Comparison of ENCODE assay signal across 1 cellular context in the genomic region with DNA sequence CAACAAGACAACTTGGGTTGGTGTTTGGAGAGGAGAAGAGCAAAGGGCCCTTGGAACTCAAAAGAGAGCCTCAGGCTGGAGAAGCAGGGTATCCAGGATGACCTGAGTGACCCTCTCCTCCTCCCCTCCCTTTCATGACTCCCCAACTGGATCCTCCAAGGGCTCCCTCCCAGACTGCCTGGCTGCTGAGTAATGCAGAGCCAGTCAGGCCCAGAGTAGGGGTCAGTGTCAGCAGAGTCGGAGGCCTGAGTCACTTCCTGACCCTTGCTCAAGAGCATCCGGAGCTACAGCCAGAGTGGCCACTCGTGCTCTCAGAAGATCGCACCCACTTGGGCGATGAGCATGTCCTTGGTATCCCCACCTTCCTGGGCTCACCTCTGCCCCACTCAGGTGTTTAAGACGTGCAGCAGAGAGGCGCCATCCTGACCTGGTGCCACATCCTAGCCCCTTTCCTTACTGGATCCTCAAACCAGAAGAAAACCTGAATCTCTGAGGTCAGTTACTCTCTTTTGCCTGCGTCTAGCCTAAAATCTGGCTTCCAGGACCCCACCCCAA.
TF ChIP-seq lines count a peak whose summit lies in the region.

No MANE protein-coding gene starts in this region.

TF ChIP-seq in HepG2, 621 proteins besides CTCF, POLR2A, EP300 and RAD21 (continued from another document and continues in another):
- TF ChIP-seq U2AF1 (optimal IDR thresholded peaks at IDR 0.05; ENCODE audit: low read depth, low read length): no peak
- no peak for TF ChIP-seq HMG20B (CRISPR knock-in tag; conservative IDR thresholded peaks at IDR 0.05)
- TF ChIP-seq ASH2L (IDR thresholded peaks at IDR 0.05; ENCODE audit: insufficient read length, low read depth, low read length): peak; percentile 35
- 0 out of 2 replicates have a peak, but pooled peaks have one; percentile 11 for TF ChIP-seq HNF4A (CRISPR knock-in tag; IDR thresholded peaks at IDR 0.05)
- TF ChIP-seq ZNF224 (CRISPR knock-in tag; IDR thresholded peaks at IDR 0.05): no peak
- peak; percentile 54; the same call in 1 of the 2 replicates for TF ChIP-seq TARDBP (CRISPR knock-in tag; IDR thresholded peaks at IDR 0.05)
- TF ChIP-seq, protein P1, sequence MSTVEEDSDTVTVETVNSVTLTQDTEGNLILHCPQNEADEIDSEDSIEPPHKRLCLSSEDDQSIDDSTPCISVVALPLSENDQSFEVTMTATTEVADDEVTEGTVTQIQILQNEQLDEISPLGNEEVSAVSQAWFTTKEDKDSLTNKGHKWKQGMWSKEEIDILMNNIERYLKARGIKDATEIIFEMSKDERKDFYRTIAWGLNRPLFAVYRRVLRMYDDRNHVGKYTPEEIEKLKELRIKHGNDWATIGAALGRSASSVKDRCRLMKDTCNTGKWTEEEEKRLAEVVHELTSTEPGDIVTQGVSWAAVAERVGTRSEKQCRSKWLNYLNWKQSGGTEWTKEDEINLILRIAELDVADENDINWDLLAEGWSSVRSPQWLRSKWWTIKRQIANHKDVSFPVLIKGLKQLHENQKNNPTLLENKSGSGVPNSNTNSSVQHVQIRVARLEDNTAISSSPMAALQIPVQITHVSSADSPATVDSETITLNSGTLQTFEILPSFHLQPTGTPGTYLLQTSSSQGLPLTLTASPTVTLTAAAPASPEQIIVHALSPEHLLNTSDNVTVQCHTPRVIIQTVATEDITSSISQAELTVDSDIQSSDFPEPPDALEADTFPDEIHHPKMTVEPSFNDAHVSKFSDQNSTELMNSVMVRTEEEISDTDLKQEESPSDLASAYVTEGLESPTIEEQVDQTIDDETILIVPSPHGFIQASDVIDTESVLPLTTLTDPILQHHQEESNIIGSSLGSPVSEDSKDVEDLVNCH (CRISPR knock-in tag; IDR thresholded peaks at IDR 0.05): no peak
- no peak for TF ChIP-seq ZNF382 (CRISPR knock-in tag; IDR thresholded peaks at IDR 0.05; ENCODE audit: borderline replicate concordance)
- TF ChIP-seq HOXA5 (CRISPR knock-in tag; IDR thresholded peaks at IDR 0.05): 0 out of 2 replicates have a peak, but pooled peaks have one; percentile 18
- TF ChIP-seq, protein P2, sequence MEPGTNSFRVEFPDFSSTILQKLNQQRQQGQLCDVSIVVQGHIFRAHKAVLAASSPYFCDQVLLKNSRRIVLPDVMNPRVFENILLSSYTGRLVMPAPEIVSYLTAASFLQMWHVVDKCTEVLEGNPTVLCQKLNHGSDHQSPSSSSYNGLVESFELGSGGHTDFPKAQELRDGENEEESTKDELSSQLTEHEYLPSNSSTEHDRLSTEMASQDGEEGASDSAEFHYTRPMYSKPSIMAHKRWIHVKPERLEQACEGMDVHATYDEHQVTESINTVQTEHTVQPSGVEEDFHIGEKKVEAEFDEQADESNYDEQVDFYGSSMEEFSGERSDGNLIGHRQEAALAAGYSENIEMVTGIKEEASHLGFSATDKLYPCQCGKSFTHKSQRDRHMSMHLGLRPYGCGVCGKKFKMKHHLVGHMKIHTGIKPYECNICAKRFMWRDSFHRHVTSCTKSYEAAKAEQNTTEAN (CRISPR knock-in tag; conservative IDR thresholded peaks at IDR 0.05): no peak
- 0 out of 2 replicates have a peak, but pooled peaks have one; percentile 68 for TF ChIP-seq KDM3A (CRISPR knock-in tag; IDR thresholded peaks at IDR 0.05; ENCODE audit: low read depth)
- TF ChIP-seq, protein P3, sequence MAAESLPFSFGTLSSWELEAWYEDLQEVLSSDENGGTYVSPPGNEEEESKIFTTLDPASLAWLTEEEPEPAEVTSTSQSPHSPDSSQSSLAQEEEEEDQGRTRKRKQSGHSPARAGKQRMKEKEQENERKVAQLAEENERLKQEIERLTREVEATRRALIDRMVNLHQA (CRISPR knock-in tag; IDR thresholded peaks at IDR 0.05): no peak
- no peak for TF ChIP-seq ZFYVE20 (CRISPR knock-in tag; IDR thresholded peaks at IDR 0.05; ENCODE audit: borderline replicate concordance, low read depth)
- TF ChIP-seq, protein P4, sequence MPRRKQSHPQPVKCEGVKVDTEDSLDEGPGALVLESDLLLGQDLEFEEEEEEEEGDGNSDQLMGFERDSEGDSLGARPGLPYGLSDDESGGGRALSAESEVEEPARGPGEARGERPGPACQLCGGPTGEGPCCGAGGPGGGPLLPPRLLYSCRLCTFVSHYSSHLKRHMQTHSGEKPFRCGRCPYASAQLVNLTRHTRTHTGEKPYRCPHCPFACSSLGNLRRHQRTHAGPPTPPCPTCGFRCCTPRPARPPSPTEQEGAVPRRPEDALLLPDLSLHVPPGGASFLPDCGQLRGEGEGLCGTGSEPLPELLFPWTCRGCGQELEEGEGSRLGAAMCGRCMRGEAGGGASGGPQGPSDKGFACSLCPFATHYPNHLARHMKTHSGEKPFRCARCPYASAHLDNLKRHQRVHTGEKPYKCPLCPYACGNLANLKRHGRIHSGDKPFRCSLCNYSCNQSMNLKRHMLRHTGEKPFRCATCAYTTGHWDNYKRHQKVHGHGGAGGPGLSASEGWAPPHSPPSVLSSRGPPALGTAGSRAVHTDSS (CRISPR knock-in tag; conservative IDR thresholded peaks at IDR 0.05): no peak
- no peak for TF ChIP-seq ZNF776 (CRISPR knock-in tag; IDR thresholded peaks at IDR 0.05)
- TF ChIP-seq ZNF230 (CRISPR knock-in tag; IDR thresholded peaks at IDR 0.05): no peak
- peak; percentile 100 for TF ChIP-seq ETV5 (CRISPR knock-in tag; IDR thresholded peaks at IDR 0.05; ENCODE audit: borderline replicate concordance)
- TF ChIP-seq RARA (CRISPR knock-in tag; IDR thresholded peaks at IDR 0.05): peak; percentile 90
- no peak for TF ChIP-seq PAF1 (CRISPR knock-in tag; IDR thresholded peaks at IDR 0.05)
- TF ChIP-seq ZNF10 (CRISPR knock-in tag; IDR thresholded peaks at IDR 0.05; ENCODE audit: borderline replicate concordance, low read depth): no peak
- no peak; the same call in none of the 2 replicates for TF ChIP-seq JUN (CRISPR knock-in tag; IDR thresholded peaks at IDR 0.05)
- TF ChIP-seq, protein P5, sequence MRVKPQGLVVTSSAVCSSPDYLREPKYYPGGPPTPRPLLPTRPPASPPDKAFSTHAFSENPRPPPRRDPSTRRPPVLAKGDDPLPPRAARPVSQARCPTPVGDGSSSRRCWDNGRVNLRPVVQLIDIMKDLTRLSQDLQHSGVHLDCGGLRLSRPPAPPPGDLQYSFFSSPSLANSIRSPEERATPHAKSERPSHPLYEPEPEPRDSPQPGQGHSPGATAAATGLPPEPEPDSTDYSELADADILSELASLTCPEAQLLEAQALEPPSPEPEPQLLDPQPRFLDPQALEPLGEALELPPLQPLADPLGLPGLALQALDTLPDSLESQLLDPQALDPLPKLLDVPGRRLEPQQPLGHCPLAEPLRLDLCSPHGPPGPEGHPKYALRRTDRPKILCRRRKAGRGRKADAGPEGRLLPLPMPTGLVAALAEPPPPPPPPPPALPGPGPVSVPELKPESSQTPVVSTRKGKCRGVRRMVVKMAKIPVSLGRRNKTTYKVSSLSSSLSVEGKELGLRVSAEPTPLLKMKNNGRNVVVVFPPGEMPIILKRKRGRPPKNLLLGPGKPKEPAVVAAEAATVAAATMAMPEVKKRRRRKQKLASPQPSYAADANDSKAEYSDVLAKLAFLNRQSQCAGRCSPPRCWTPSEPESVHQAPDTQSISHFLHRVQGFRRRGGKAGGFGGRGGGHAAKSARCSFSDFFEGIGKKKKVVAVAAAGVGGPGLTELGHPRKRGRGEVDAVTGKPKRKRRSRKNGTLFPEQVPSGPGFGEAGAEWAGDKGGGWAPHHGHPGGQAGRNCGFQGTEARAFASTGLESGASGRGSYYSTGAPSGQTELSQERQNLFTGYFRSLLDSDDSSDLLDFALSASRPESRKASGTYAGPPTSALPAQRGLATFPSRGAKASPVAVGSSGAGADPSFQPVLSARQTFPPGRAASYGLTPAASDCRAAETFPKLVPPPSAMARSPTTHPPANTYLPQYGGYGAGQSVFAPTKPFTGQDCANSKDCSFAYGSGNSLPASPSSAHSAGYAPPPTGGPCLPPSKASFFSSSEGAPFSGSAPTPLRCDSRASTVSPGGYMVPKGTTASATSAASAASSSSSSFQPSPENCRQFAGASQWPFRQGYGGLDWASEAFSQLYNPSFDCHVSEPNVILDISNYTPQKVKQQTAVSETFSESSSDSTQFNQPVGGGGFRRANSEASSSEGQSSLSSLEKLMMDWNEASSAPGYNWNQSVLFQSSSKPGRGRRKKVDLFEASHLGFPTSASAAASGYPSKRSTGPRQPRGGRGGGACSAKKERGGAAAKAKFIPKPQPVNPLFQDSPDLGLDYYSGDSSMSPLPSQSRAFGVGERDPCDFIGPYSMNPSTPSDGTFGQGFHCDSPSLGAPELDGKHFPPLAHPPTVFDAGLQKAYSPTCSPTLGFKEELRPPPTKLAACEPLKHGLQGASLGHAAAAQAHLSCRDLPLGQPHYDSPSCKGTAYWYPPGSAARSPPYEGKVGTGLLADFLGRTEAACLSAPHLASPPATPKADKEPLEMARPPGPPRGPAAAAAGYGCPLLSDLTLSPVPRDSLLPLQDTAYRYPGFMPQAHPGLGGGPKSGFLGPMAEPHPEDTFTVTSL (CRISPR knock-in tag; IDR thresholded peaks at IDR 0.05; ENCODE audit: borderline replicate concordance): peak; percentile 71
- peak; percentile 43; the same call in 1 of the 2 replicates for TF ChIP-seq PHF21A (CRISPR knock-in tag; IDR thresholded peaks at IDR 0.05)
- no peak for TF ChIP-seq ATM (IDR thresholded peaks at IDR 0.05; ENCODE audit: borderline replicate concordance)
- TF ChIP-seq, protein P6, sequence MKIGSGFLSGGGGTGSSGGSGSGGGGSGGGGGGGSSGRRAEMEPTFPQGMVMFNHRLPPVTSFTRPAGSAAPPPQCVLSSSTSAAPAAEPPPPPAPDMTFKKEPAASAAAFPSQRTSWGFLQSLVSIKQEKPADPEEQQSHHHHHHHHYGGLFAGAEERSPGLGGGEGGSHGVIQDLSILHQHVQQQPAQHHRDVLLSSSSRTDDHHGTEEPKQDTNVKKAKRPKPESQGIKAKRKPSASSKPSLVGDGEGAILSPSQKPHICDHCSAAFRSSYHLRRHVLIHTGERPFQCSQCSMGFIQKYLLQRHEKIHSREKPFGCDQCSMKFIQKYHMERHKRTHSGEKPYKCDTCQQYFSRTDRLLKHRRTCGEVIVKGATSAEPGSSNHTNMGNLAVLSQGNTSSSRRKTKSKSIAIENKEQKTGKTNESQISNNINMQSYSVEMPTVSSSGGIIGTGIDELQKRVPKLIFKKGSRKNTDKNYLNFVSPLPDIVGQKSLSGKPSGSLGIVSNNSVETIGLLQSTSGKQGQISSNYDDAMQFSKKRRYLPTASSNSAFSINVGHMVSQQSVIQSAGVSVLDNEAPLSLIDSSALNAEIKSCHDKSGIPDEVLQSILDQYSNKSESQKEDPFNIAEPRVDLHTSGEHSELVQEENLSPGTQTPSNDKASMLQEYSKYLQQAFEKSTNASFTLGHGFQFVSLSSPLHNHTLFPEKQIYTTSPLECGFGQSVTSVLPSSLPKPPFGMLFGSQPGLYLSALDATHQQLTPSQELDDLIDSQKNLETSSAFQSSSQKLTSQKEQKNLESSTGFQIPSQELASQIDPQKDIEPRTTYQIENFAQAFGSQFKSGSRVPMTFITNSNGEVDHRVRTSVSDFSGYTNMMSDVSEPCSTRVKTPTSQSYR (CRISPR knock-in tag; IDR thresholded peaks at IDR 0.05; ENCODE audit: borderline replicate concordance): no peak
- TF ChIP-seq, protein P7, sequence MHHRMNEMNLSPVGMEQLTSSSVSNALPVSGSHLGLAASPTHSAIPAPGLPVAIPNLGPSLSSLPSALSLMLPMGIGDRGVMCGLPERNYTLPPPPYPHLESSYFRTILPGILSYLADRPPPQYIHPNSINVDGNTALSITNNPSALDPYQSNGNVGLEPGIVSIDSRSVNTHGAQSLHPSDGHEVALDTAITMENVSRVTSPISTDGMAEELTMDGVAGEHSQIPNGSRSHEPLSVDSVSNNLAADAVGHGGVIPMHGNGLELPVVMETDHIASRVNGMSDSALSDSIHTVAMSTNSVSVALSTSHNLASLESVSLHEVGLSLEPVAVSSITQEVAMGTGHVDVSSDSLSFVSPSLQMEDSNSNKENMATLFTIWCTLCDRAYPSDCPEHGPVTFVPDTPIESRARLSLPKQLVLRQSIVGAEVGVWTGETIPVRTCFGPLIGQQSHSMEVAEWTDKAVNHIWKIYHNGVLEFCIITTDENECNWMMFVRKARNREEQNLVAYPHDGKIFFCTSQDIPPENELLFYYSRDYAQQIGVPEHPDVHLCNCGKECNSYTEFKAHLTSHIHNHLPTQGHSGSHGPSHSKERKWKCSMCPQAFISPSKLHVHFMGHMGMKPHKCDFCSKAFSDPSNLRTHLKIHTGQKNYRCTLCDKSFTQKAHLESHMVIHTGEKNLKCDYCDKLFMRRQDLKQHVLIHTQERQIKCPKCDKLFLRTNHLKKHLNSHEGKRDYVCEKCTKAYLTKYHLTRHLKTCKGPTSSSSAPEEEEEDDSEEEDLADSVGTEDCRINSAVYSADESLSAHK (CRISPR knock-in tag; IDR thresholded peaks at IDR 0.05; ENCODE audit: borderline replicate concordance): no peak
- TF ChIP-seq NFKB2 (CRISPR knock-in tag; IDR thresholded peaks at IDR 0.05; ENCODE audit: borderline replicate concordance): no peak; the same call in 1 of the 2 replicates
- TF ChIP-seq, protein P8, sequence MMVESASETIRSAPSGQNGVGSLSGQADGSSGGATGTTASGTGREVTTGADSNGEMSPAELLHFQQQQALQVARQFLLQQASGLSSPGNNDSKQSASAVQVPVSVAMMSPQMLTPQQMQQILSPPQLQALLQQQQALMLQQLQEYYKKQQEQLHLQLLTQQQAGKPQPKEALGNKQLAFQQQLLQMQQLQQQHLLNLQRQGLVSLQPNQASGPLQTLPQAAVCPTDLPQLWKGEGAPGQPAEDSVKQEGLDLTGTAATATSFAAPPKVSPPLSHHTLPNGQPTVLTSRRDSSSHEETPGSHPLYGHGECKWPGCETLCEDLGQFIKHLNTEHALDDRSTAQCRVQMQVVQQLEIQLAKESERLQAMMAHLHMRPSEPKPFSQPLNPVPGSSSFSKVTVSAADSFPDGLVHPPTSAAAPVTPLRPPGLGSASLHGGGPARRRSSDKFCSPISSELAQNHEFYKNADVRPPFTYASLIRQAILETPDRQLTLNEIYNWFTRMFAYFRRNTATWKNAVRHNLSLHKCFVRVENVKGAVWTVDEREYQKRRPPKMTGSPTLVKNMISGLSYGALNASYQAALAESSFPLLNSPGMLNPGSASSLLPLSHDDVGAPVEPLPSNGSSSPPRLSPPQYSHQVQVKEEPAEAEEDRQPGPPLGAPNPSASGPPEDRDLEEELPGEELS (CRISPR knock-in tag; IDR thresholded peaks at IDR 0.05): no peak
- TF ChIP-seq CHCHD3 (CRISPR knock-in tag; IDR thresholded peaks at IDR 0.05): no peak
- 0 out of 2 replicates have a peak, but pooled peaks have one; percentile 57 for TF ChIP-seq ATF7-NPFF (CRISPR knock-in tag; IDR thresholded peaks at IDR 0.05; ENCODE audit: low read depth)
- TF ChIP-seq ZNF563 (CRISPR knock-in tag; IDR thresholded peaks at IDR 0.05): no peak; the same call in 1 of the 2 replicates
- 0 out of 2 replicates have a peak, but pooled peaks have one; percentile 42 for TF ChIP-seq BORCS8-MEF2B (CRISPR knock-in tag; IDR thresholded peaks at IDR 0.05)
- TF ChIP-seq TBX2 (CRISPR knock-in tag; IDR thresholded peaks at IDR 0.05; ENCODE audit: borderline replicate concordance): peak; percentile 58; the same call in 1 of the 2 replicates
- TF ChIP-seq PHF8 (CRISPR knock-in tag; IDR thresholded peaks at IDR 0.05): no peak
- TF ChIP-seq ZNF670 (CRISPR knock-in tag; IDR thresholded peaks at IDR 0.05; ENCODE audit: borderline replicate concordance): no peak
- TF ChIP-seq SKI (IDR thresholded peaks at IDR 0.05; ENCODE audit: partially characterized antibody): peak; percentile 57
- TF ChIP-seq ZNF607 (CRISPR knock-in tag; IDR thresholded peaks at IDR 0.05; ENCODE audit: borderline replicate concordance): peak; percentile 40; the same call in 1 of the 2 replicates
- TF ChIP-seq ZNF720 (CRISPR knock-in tag; IDR thresholded peaks at IDR 0.05): no peak
- TF ChIP-seq ZNF619 (CRISPR knock-in tag; IDR thresholded peaks at IDR 0.05): 0 out of 2 replicates have a peak, but pooled peaks have one; percentile 17
- TF ChIP-seq, protein P9, sequence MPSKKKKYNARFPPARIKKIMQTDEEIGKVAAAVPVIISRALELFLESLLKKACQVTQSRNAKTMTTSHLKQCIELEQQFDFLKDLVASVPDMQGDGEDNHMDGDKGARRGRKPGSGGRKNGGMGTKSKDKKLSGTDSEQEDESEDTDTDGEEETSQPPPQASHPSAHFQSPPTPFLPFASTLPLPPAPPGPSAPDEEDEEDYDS (CRISPR knock-in tag; IDR thresholded peaks at IDR 0.05): peak; percentile 59
